ENCODE assay signal across 1 cellular context in the genomic region with DNA sequence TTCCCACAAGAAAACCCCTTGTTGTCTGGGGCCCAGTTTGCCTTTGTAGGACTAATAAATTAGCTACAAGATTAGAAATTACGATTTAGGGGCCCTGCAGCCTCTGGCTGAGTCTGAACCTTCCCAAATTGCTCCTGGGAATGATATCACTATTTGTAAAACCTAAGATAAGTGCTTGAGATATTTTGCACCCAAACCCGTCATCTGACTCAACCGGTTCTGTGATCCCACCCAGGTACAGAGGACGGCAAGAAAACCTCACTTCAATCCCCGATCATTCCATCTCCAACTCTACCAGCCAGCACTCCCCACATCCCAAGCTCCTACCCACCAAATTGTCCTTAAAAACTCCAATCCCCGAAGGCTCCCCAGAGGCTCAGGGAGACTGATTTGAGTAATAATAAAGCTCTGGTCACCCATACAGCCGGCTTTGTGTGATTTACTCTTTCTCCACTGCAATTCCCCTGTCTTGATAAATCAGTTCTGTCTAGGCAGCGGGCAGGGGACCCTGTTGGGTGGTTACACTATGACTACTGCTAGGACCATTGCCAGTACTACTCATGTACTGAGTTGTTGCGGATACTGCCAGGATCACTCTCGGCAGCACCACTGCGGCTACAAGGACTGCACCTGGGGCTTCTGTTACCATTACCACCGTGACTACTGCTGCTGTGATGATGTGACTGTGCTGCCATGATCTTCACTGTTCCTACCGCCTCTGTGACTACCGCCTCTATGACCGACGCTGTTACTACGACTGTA.
TF ChIP-seq lines count a peak whose summit lies in the region.

No MANE protein-coding gene starts in this region.

TF ChIP-seq in IMR-90, 13 proteins besides CTCF, POLR2A, EP300 and RAD21:
- TF ChIP-seq MAZ (IDR thresholded peaks at IDR 0.05; ENCODE audit: borderline replicate concordance, low read depth, low read length) (no peak), USF2 (IDR thresholded peaks at IDR 0.05; ENCODE audit: low read depth, low read length) (no peak), RCOR1 (IDR thresholded peaks at IDR 0.05; ENCODE audit: insufficient replicate concordance, low read length) (no peak), FOS (IDR thresholded peaks at IDR 0.05; ENCODE audit: low read depth, low read length) (no peak), NFE2L2 (IDR thresholded peaks at IDR 0.05; ENCODE audit: low read depth, low read length) (no peak), BHLHE40 (IDR thresholded peaks at IDR 0.05; ENCODE audit: low read depth, low read length) (no peak), RFX5 (IDR thresholded peaks at IDR 0.05; ENCODE audit: low read depth, low read length) (no peak), MXI1 (IDR thresholded peaks at IDR 0.05; ENCODE audit: borderline replicate concordance, low read depth, low read length) (no peak)
- TF ChIP-seq, protein P1, sequence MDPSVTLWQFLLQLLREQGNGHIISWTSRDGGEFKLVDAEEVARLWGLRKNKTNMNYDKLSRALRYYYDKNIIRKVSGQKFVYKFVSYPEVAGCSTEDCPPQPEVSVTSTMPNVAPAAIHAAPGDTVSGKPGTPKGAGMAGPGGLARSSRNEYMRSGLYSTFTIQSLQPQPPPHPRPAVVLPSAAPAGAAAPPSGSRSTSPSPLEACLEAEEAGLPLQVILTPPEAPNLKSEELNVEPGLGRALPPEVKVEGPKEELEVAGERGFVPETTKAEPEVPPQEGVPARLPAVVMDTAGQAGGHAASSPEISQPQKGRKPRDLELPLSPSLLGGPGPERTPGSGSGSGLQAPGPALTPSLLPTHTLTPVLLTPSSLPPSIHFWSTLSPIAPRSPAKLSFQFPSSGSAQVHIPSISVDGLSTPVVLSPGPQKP (IDR thresholded peaks at IDR 0.05; ENCODE audit: borderline replicate concordance, low read depth, low read length) = no peak
